ENCODE assay signal across 1 cellular context in genomic region chr22:29313126-29314071, GRCh38.
TF ChIP-seq lines count a peak whose summit lies in the region.

No MANE protein-coding gene starts in this region.

TF ChIP-seq in K562, 482 proteins besides CTCF, POLR2A, EP300 and RAD21:
- TF ChIP-seq CREB3 (tag; conservative IDR thresholded peaks at IDR 0.05; ENCODE audit: low read depth) (no peak), NFIC (IDR thresholded peaks at IDR 0.05) (0 out of 2 replicates have a peak, but pooled peaks have one; percentile 27), ZNF124 (CRISPR knock-in tag; IDR thresholded peaks at IDR 0.05) (no peak), ATF6 (CRISPR knock-in tag; IDR thresholded peaks at IDR 0.05) (no peak), MYC (IDR thresholded peaks at IDR 0.05; ENCODE audit: low read depth, low read length) (no peak), MYC (CRISPR knock-in tag; IDR thresholded peaks at IDR 0.05; ENCODE audit: borderline replicate concordance, low read depth) (no peak), MECOM (CRISPR knock-in tag; IDR thresholded peaks at IDR 0.05) (no peak), RNF219 (CRISPR knock-in tag; IDR thresholded peaks at IDR 0.05) (no peak), ZBTB8A (IDR thresholded peaks at IDR 0.05; ENCODE audit: partially characterized antibody) (no peak), TSC22D4 (tag; IDR thresholded peaks at IDR 0.05) (no peak), CTCFL (IDR thresholded peaks at IDR 0.05; ENCODE audit: borderline replicate concordance, insufficient read depth, low read depth, low read length, poor library complexity, severe bottlenecking) (peak; percentile 18), ZBTB33 (CRISPR knock-in tag; IDR thresholded peaks at IDR 0.05) (peak; percentile 100), POLR2G (IDR thresholded peaks at IDR 0.05; ENCODE audit: low read depth, low read length) (peak; percentile 53), KDM2B (CRISPR knock-in tag; IDR thresholded peaks at IDR 0.05) (no peak), TFAM (CRISPR knock-in tag; conservative IDR thresholded peaks at IDR 0.05) (no peak), USF1 (CRISPR knock-in tag; IDR thresholded peaks at IDR 0.05) (peak; percentile 44), ATF3 (IDR thresholded peaks at IDR 0.05) (peak; percentile 66; the same call in 1 of the 2 replicates), ATF3 (CRISPR knock-in tag; conservative IDR thresholded peaks at IDR 0.05) (no peak), NEUROD1 (IDR thresholded peaks at IDR 0.05; ENCODE audit: borderline replicate concordance, low read depth, low read length, partially characterized antibody) (no peak), USF2 (CRISPR knock-in tag; IDR thresholded peaks at IDR 0.05) (peak; percentile 47), RBFOX2 (IDR thresholded peaks at IDR 0.05; ENCODE audit: low read depth, low read length) (peak; percentile 37; the same call in 1 of the 2 replicates)
